Comparison of ENCODE assay signal across 18 cellular contexts in genomic region chr20:18986895-18987580, GRCh38.
DNase-seq lines count a peak whose midpoint lies in the region; ATAC-seq and TF ChIP-seq lines count a peak whose summit lies in the region.
"Had no signal": no experiment of that assay in that cellular context is flagged by ENCODE, and none has a peak within 500 bp of the region (broad histone marks: within the 10 kb centered on the region; RNA-seq: fewer than 3 reads in every experiment).

No MANE protein-coding gene starts in this region.

- H3K9me3 ChIP-seq in heart left ventricle (no peaks in the 10 kb centered on the region), stomach (no peaks in the 10 kb centered on the region), aorta (ENCODE audit: control insufficient read depth, low read length) (peaks cover 2% of the 10 kb centered on the region)
- H3K9me3 ChIP-seq: A549, Peyer's patch had no signal

- no peaks in the 10 kb centered on the region for H3K9me3 Mint-ChIP-seq in nephron progenitor cell

- H3K27ac Mint-ChIP-seq in nephron progenitor cell: peak overlapping the region; percentile 32

- WGBS in heart left ventricle, 4 donors: 84 to 90% (median 86%) methylated on average over 9 of the region's 9 CpGs
- WGBS in stomach, 5 donors: 75 to 91% (median 90%) methylated on average over 9 of the region's 9 CpGs
- WGBS in aorta, 2 donors: 96% methylated on average over 9 of the region's 9 CpGs

- TF ChIP-seq POLR2A in heart left ventricle (IDR thresholded peaks at IDR 0.05) (no peak), stomach (IDR thresholded peaks at IDR 0.05) (no peak)

- peak; percentile 44 for ATAC-seq in left ventricle myocardium superior
- ATAC-seq in heart left ventricle: no peak
- peak; percentile 47 for ATAC-seq in aorta (ENCODE audit: low FRiP score)
- no peak for ATAC-seq in HG03196 (IDR thresholded peaks at IDR 0.05; ENCODE audit: unreplicated experiment)
- ATAC-seq in HG03378 (IDR thresholded peaks at IDR 0.05; ENCODE audit: unreplicated experiment): no peak
- ATAC-seq: A549, GM12878 had no signal

- TF ChIP-seq EP300 in stomach (IDR thresholded peaks at IDR 0.05): no peak

- H3K27me3 ChIP-seq in heart left ventricle: no peaks in the 10 kb centered on the region
- no peaks in the 10 kb centered on the region for H3K27me3 ChIP-seq in stomach
- no peaks in the 10 kb centered on the region for H3K27me3 ChIP-seq in aorta (ENCODE audit: control insufficient read depth in 1 of 2, insufficient read depth in 2 of 2, low read length in 1 of 2)
- H3K27me3 ChIP-seq: Peyer's patch had no signal

- intact Hi-C loops in left ventricle myocardium superior (cut with micrococcal nuclease): no loop called here
- intact Hi-C loops in heart left ventricle (cut with DNase I): no loop called here
- intact Hi-C loops in stomach (cut with DNase I; ENCODE audit: low total_unique reads): no loop called here
- intact Hi-C loops in aorta (cut with DNase I): no loop called here

- no peak overlapping the region for H3K4me3 ChIP-seq in heart left ventricle
- no peak overlapping the region for H3K4me3 ChIP-seq in stomach
- no peak overlapping the region for H3K4me3 ChIP-seq in aorta (ENCODE audit: low read length in 2 of 2)
- H3K4me3 ChIP-seq: A549, GM12878, Peyer's patch had no signal

- TF ChIP-seq CTCF in heart left ventricle (IDR thresholded peaks at IDR 0.05) (no peak), nephron progenitor cell (IDR thresholded peaks at IDR 0.05) (no peak), stomach (IDR thresholded peaks at IDR 0.05) (no peak), GM13977 (IDR thresholded peaks at IDR 0.05; ENCODE audit: extremely low read depth, insufficient read depth, missing control alignments) (no peak)

- H3K4me1 Mint-ChIP-seq in nephron progenitor cell: peaks cover 13% of the 10 kb centered on the region

- in situ Hi-C loops in GM13977 (cut with MboI; ENCODE audit: low pct_unique_long_range_greater_than_20kb, low sequenced_read_pairs, unreplicated experiment): loop anchor here (25.0 kb wide), 1 partner anchor 100 kb away; no protein-coding TSS in a partner anchor

- H3K36me3 ChIP-seq in heart left ventricle (no peaks in the 10 kb centered on the region), stomach (no peaks in the 10 kb centered on the region), aorta (ENCODE audit: control insufficient read depth in 1 of 2, insufficient read depth in 2 of 2, low read length in 1 of 2) (no peaks in the 10 kb centered on the region)
- H3K36me3 ChIP-seq: Peyer's patch had no signal

- H3K27ac ChIP-seq in heart left ventricle (peak overlapping the region in 4 of 12 donors; percentile 15 to 60 (median 44)), stomach (peak overlapping the region in 4 of 5 donors; percentile 5 to 72 (median 58)), aorta (ENCODE audit: low read depth in 1 of 2, low read length in 2 of 2) (no peak overlapping the region)
- H3K27ac ChIP-seq: A549 had no signal

- H3K4me3 Mint-ChIP-seq in nephron progenitor cell: no peak overlapping the region

- H3K27me3 Mint-ChIP-seq in nephron progenitor cell (ENCODE audit: low read depth, poor library complexity): peaks cover 7% of the 10 kb centered on the region

- H3K36me3 Mint-ChIP-seq in nephron progenitor cell (ENCODE audit: low read depth): no peaks in the 10 kb centered on the region

- DNase-seq in left ventricle myocardium superior: no peak
- no peak for DNase-seq in heart left ventricle
- no peak for DNase-seq in nephron progenitor cell
- no peak for DNase-seq in stomach
- no peak for DNase-seq in aorta
- DNase-seq in GM13977 (ENCODE audit: low spot score): no peak
- DNase-seq: Calu3, DMS79, NCI-H1105 treated with DMSO at 0.1 percent for 48 hours, NCI-H187, NCI-H2171, NCI-H82, Peyer's patch, SIG-M5 had no signal

- peaks cover 0 to 3% (median 0%) of the 10 kb centered on the region in 12 donors for H3K4me1 ChIP-seq in heart left ventricle
- peaks cover 0 to 6% (median 3%) of the 10 kb centered on the region in 4 donors for H3K4me1 ChIP-seq in stomach
- H3K4me1 ChIP-seq in aorta (ENCODE audit: control insufficient read depth in 1 of 2, insufficient read depth in 2 of 2, low read length in 2 of 2): no peaks in the 10 kb centered on the region
- H3K4me1 ChIP-seq: A549, Peyer's patch had no signal

Comparison
In these comparisons a context has a peak if more than half of its experiments do, and no peak if none do; other contexts are left out.
1. ATAC-seq: peak in left ventricle myocardium superior (single experiment) and aorta (single experiment); none in heart left ventricle (0 of 4), HG03196 (single experiment) and HG03378 (single experiment).
2. H3K27ac ChIP-seq: peak in stomach (4 of 5); none in aorta (0 of 2).